1 cellular context compared by ENCODE assay signal in the genomic region with DNA sequence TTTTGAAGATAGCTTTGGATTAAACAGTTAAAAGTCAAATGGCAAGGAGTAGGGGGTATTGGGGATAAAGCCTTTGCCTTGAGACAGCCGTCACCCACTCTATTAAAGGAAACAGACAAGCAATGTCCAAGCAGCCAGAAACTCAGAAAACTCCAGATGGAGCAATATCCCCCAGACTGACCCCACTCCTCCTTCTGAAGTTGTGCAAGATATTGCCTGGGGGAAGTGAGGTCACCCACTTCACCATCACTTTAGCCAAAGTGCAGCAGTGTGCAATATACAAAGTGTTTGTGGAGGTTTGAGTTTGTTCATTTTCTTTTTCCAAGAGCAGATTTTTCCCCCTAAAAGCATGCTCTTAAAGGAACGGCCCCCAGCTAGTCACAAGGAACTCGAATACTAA.
TF ChIP-seq lines count a peak whose summit lies in the region.

No MANE protein-coding gene starts in this region.

TF ChIP-seq in WTC11, 78 proteins besides CTCF, POLR2A, EP300 and RAD21 (continued from another document):
- TF ChIP-seq, protein P1, sequence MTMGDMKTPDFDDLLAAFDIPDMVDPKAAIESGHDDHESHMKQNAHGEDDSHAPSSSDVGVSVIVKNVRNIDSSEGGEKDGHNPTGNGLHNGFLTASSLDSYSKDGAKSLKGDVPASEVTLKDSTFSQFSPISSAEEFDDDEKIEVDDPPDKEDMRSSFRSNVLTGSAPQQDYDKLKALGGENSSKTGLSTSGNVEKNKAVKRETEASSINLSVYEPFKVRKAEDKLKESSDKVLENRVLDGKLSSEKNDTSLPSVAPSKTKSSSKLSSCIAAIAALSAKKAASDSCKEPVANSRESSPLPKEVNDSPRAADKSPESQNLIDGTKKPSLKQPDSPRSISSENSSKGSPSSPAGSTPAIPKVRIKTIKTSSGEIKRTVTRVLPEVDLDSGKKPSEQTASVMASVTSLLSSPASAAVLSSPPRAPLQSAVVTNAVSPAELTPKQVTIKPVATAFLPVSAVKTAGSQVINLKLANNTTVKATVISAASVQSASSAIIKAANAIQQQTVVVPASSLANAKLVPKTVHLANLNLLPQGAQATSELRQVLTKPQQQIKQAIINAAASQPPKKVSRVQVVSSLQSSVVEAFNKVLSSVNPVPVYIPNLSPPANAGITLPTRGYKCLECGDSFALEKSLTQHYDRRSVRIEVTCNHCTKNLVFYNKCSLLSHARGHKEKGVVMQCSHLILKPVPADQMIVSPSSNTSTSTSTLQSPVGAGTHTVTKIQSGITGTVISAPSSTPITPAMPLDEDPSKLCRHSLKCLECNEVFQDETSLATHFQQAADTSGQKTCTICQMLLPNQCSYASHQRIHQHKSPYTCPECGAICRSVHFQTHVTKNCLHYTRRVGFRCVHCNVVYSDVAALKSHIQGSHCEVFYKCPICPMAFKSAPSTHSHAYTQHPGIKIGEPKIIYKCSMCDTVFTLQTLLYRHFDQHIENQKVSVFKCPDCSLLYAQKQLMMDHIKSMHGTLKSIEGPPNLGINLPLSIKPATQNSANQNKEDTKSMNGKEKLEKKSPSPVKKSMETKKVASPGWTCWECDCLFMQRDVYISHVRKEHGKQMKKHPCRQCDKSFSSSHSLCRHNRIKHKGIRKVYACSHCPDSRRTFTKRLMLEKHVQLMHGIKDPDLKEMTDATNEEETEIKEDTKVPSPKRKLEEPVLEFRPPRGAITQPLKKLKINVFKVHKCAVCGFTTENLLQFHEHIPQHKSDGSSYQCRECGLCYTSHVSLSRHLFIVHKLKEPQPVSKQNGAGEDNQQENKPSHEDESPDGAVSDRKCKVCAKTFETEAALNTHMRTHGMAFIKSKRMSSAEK (CRISPR knock-in tag; IDR thresholded peaks at IDR 0.05; ENCODE audit: borderline replicate concordance) = no peak
TF ChIP-seq in WTC11: peak in this region for 0.
